29 cellular contexts compared by ENCODE assay signal in genomic region chr12:4621511-4621910, GRCh38.
"Had no signal": no experiment of that assay in that cellular context is flagged by ENCODE, and none has a peak within 500 bp of the region (broad histone marks: within the 10 kb centered on the region; RNA-seq: fewer than 3 reads in every experiment).

No MANE protein-coding gene starts in this region.

- H3K36me3 ChIP-seq: gastroesophageal sphincter, left ventricle myocardium inferior, suprapubic skin, tibial artery, upper lobe of right lung, WERI-Rb-1 had no signal

- H3K4me3 Mint-ChIP-seq: activated CD4-positive, alpha-beta memory T cell treated with anti-CD3 and anti-CD28 coated beads for 36 hours; natural killer cell treated with Interleukin-12 subunit alpha and Interleukin-12 subunit beta and Interleukin-15 and Interleukin-18, amount 100 ng/mL, for 72 hours; stimulated activated naive B cell treated with anti-CD40 and anti-IgM and Interleukin-4, amounts not matched to agents 10 μg/mL and 1 μg/mL and 100 μg/mL, for 72 hours had no signal

- H3K27ac ChIP-seq: epithelial cell of prostate, gastroesophageal sphincter, hepatocyte, left ventricle myocardium inferior, suprapubic skin, tibial artery, upper lobe of right lung, WERI-Rb-1 had no signal

- H3K36me3 Mint-ChIP-seq: activated CD4-positive, alpha-beta memory T cell treated with anti-CD3 and anti-CD28 coated beads for 36 hours; natural killer cell treated with Interleukin-12 subunit alpha and Interleukin-12 subunit beta and Interleukin-15 and Interleukin-18, amount 100 ng/mL, for 72 hours had no signal

- FAIRE-seq: colon, TTC549 had no signal

- H3K9me3 Mint-ChIP-seq: activated CD4-positive, alpha-beta memory T cell treated with anti-CD3 and anti-CD28 coated beads for 36 hours; natural killer cell treated with Interleukin-12 subunit alpha and Interleukin-12 subunit beta and Interleukin-15 and Interleukin-18, amount 100 ng/mL, for 72 hours had no signal

- H3K9me3 ChIP-seq: gastroesophageal sphincter, left ventricle myocardium inferior, mucosa of descending colon, suprapubic skin, tibial artery, upper lobe of right lung had no signal

- H3K27me3 ChIP-seq: suprapubic skin, upper lobe of right lung had no signal

- H3K4me3 ChIP-seq: gastroesophageal sphincter, hepatocyte, left ventricle myocardium inferior, lung, mucosa of descending colon, suprapubic skin, tibial artery, upper lobe of right lung had no signal

- H3K4me1 ChIP-seq: gastroesophageal sphincter, left ventricle myocardium inferior, suprapubic skin, tibial artery, upper lobe of right lung had no signal

- H3K4me1 Mint-ChIP-seq: stimulated activated naive B cell treated with anti-CD40 and anti-IgM and Interleukin-4, amounts not matched to agents 10 μg/mL and 1 μg/mL and 100 μg/mL, for 72 hours had no signal

- ATAC-seq: activated CD4-positive, CD25-positive, alpha-beta regulatory T cell treated with anti-CD3 and anti-CD28 coated beads, Interleukin-2, amount 50 U/mL, for 24 hours; gastroesophageal sphincter; mucosa of descending colon; natural killer cell treated with Interleukin-12 subunit alpha and Interleukin-12 subunit beta and Interleukin-15 and Interleukin-18, amount 100 ng/mL, for 72 hours; right cardiac atrium; stimulated activated naive B cell treated with anti-CD40 and anti-IgM and Interleukin-4, amounts not matched to agents 10 μg/mL and 1 μg/mL and 100 μg/mL, for 72 hours; upper lobe of right lung had no signal

- DNase-seq: activated CD4-positive, alpha-beta memory T cell treated with anti-CD3 and anti-CD28 coated beads for 36 hours; activated CD4-positive, alpha-beta T cell treated with anti-CD3 and anti-CD28 coated beads for 48 hours; activated CD8-positive, alpha-beta memory T cell treated with anti-CD3 and anti-CD28 coated beads, Interleukin-2, amount 50 U/mL, for 4 hours; activated gamma-delta T cell treated with Interleukin-2 at 50 U/mL for 16 hours; activated naive CD4-positive, alpha-beta T cell treated with anti-CD3 and anti-CD28 coated beads, Interleukin-2, amount 50 U/mL, for 16 hours; activated T-cell treated with anti-CD3 and anti-CD28 coated beads, Interleukin-2, amount 50 U/mL, for 1 hour; amygdala; dermis blood vessel endothelial cell; effector CD4-positive, alpha-beta T cell; islet precursor cell; left ventricle myocardium inferior; mucosa of descending colon; right cardiac atrium; stimulated activated CD4-positive, alpha-beta T cell treated with anti-CD3 and anti-CD28 coated beads, Interleukin-15, amount 100 ng/mL, for 24 hours; stimulated activated CD4-positive, alpha-beta T cell treated with anti-CD3 and anti-CD28 coated beads, Interleukin-2, amount 100 ng/mL, for 24 hours; stimulated activated naive B cell treated with anti-CD40 and anti-IgM and Interleukin-4, amounts not matched to agents 10 μg/mL and 1 μg/mL and 100 μg/mL, for 72 hours; T-helper 9 cell; tibial artery; upper lobe of right lung; WERI-Rb-1 had no signal

- H3K27ac Mint-ChIP-seq: activated CD4-positive, alpha-beta memory T cell treated with anti-CD3 and anti-CD28 coated beads for 36 hours; natural killer cell treated with Interleukin-12 subunit alpha and Interleukin-12 subunit beta and Interleukin-15 and Interleukin-18, amount 100 ng/mL, for 72 hours; stimulated activated naive B cell treated with anti-CD40 and anti-IgM and Interleukin-4, amounts not matched to agents 10 μg/mL and 1 μg/mL and 100 μg/mL, for 72 hours had no signal
